ENCODE assay signal across 12 cellular contexts in the genomic region with DNA sequence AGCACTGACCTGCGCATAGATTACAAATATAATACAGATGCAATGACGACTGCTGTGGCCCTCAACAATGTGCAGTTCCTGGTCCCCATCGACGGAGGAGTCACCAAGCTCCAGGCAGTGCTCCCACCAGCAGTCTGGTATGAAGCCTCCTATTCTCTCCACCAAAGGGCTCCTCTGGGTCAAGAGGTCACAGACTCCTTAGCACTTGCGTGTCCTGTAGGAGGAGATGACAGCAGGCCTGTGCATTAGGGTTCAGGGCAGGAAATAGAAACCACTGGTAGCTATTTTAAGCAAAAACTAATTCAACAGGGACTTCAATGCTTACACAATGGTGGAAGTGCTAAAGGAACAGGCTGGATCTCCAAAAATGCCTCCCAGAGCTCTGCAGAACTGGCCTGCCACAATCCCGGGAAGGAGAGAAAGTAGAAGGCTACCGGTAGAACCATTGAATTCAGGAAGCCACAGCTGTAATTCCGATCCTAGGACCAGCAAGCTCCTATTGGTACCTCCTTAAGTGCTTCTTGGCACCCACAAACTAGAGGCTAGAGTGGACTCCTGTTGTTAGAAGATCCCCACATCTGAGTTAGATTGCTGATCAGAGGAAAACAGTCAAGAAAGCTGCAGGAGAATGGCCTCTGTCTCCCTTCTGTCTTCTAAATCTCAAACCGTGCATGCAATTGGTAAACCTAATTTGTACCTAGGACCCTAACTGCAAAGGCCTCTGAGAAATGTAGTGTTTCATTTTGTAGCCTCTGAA. TPM values are rescaled to one million over a fixed set of nuclear protein-coding genes. Genes with fewer than 3 reads are reported as not detected.
DNase-seq lines count a peak whose midpoint lies in the region; ATAC-seq and TF ChIP-seq lines count a peak whose summit lies in the region.
"Had no signal": no experiment of that assay in that cellular context is flagged by ENCODE, and none has a peak within 500 bp of the region (broad histone marks: within the 10 kb centered on the region; RNA-seq: fewer than 3 reads in every experiment).

No MANE protein-coding gene starts in this region.

- H3K27me3 ChIP-seq in upper lobe of right lung = no peaks in the 10 kb centered on the region
- H3K27me3 ChIP-seq: tibial nerve had no signal

- H3K9me3 ChIP-seq in upper lobe of right lung = no peaks in the 10 kb centered on the region
- H3K9me3 ChIP-seq: tibial nerve had no signal

- no peak for DNase-seq in stimulated activated naive CD8-positive, alpha-beta T cell treated with anti-CD3 and anti-CD28 coated beads, Interleukin-15, Interleukin-2, amounts not matched to agents 100 U/mL and 50 U/mL, for 24 hours
- DNase-seq in RPMI8226 (peak; percentile 80), upper lobe of right lung (no peak), NCI-H2081 (lab: John Stamatoyannopoulos, UW) (no peak)
- no peak for DNase-seq in stimulated activated CD4-positive, alpha-beta T cell treated with anti-CD3 and anti-CD28 coated beads, Interleukin-4, amount 100 ng/mL, for 4 hours
- DNase-seq: central memory CD4-positive, alpha-beta T cell; EL; NCI-H1092 had no signal

- intact Hi-C loops in upper lobe of right lung (cut with DNase I) = no loop called here

- H3K9me3 Mint-ChIP-seq in stimulated activated naive CD8-positive, alpha-beta T cell treated with anti-CD3 and anti-CD28 coated beads, Interleukin-15, Interleukin-2, amounts not matched to agents 100 ng/mL and 50 ng/mL, for 24 hours = no peaks in the 10 kb centered on the region

- H3K27me3 Mint-ChIP-seq in stimulated activated naive CD8-positive, alpha-beta T cell treated with anti-CD3 and anti-CD28 coated beads, Interleukin-15, Interleukin-2, amounts not matched to agents 100 ng/mL and 50 ng/mL, for 24 hours = no peaks in the 10 kb centered on the region

- H3K4me1 ChIP-seq in upper lobe of right lung = no peaks in the 10 kb centered on the region
- H3K4me1 ChIP-seq: tibial nerve had no signal

- TF ChIP-seq CTCF in upper lobe of right lung (IDR thresholded peaks at IDR 0.05) = no peak

- H3K36me3 ChIP-seq in upper lobe of right lung = no peaks in the 10 kb centered on the region
- H3K36me3 ChIP-seq: tibial nerve had no signal

- peak overlapping the region; percentile 12 for H3K27ac Mint-ChIP-seq in stimulated activated naive CD8-positive, alpha-beta T cell treated with anti-CD3 and anti-CD28 coated beads, Interleukin-15, Interleukin-2, amounts not matched to agents 100 ng/mL and 50 ng/mL, for 24 hours

- H3K36me3 Mint-ChIP-seq in stimulated activated naive CD8-positive, alpha-beta T cell treated with anti-CD3 and anti-CD28 coated beads, Interleukin-15, Interleukin-2, amounts not matched to agents 100 ng/mL and 50 ng/mL, for 24 hours (ENCODE audit: low read depth) = no peaks in the 10 kb centered on the region

- no peak overlapping the region for H3K4me3 Mint-ChIP-seq in stimulated activated naive CD8-positive, alpha-beta T cell treated with anti-CD3 and anti-CD28 coated beads, Interleukin-15, Interleukin-2, amounts not matched to agents 100 ng/mL and 50 ng/mL, for 24 hours

- H3K4me1 Mint-ChIP-seq in stimulated activated naive CD8-positive, alpha-beta T cell treated with anti-CD3 and anti-CD28 coated beads, Interleukin-15, Interleukin-2, amounts not matched to agents 100 ng/mL and 50 ng/mL, for 24 hours (ENCODE audit: low read depth) = peaks cover 7% of the 10 kb centered on the region

- ATAC-seq in stimulated activated naive CD8-positive, alpha-beta T cell treated with anti-CD3 and anti-CD28 coated beads, Interleukin-15, Interleukin-2, amounts not matched to agents 100 U/mL and 50 U/mL, for 24 hours = no peak
- ATAC-seq in HG02981 (IDR thresholded peaks at IDR 0.05; ENCODE audit: unreplicated experiment) = peak; percentile 51
- peak; percentile 74 for ATAC-seq in upper lobe of right lung
- no peak for ATAC-seq in HG02970 (IDR thresholded peaks at IDR 0.05; ENCODE audit: low FRiP score, unreplicated experiment)

- H3K27ac ChIP-seq in upper lobe of right lung = no peak overlapping the region
- H3K27ac ChIP-seq: tibial nerve had no signal

- H3K4me3 ChIP-seq in upper lobe of right lung = no peak overlapping the region
- H3K4me3 ChIP-seq: tibial nerve had no signal

RNA-seq across cellular contexts. Expression of gene DYNLT5, which starts 12.7 kb away (rescaled TPM):
- total RNA-seq in upper lobe of right lung = 3.3 TPM

Comparison
In these comparisons a context has a peak if more than half of its experiments do, and no peak if none do; other contexts are left out.
1. ATAC-seq: peak in HG02981 (single experiment) and upper lobe of right lung (single experiment); none in stimulated activated naive CD8-positive, alpha-beta T cell treated with anti-CD3 and anti-CD28 coated beads, Interleukin-15, Interleukin-2, amounts not matched to agents 100 U/mL and 50 U/mL, for 24 hours (single experiment) and HG02970 (single experiment).